ENCODE assay signal across 11 cellular contexts in the genomic region with DNA sequence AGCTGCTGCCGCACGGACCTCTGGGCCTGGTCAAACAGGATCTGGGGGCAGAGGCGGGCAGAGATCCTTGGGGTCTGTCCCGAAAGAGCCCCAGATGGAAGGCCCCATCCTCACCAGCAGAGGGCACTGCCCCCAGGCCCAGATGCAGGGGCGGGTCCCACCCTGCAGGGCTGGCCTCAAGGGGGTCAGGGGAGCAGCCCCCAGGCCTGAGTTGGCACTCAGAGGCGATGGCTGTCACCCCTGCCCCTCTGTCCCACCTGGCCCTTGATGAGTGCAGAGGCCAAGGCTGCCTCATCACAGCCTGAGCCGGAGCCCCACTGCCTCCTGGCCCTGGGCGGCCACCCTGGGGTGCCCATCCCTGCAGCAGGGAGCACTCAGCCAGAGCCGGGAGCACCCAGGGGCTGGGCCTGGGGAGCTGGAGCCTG. TPM values are rescaled to one million over a fixed set of nuclear protein-coding genes. Genes with fewer than 3 reads are reported as not detected.
A peak's percentile ranks its signal among the peaks of the same experiment; 100 is the strongest.
DNase-seq lines count a peak whose midpoint lies in the region; ATAC-seq and TF ChIP-seq lines count a peak whose summit lies in the region.
"Had no signal": no experiment of that assay in that cellular context is flagged by ENCODE, and none has a peak within 500 bp of the region (broad histone marks: within the 10 kb centered on the region; RNA-seq: fewer than 3 reads in every experiment).

No MANE protein-coding gene starts in this region.

- H3K9me3 Mint-ChIP-seq in chondrocyte (ENCODE audit: low read depth) = no peaks in the 10 kb centered on the region
- H3K9me3 Mint-ChIP-seq in neural crest cell = no peaks in the 10 kb centered on the region

- H2AK5ac ChIP-seq in IMR-90 (ENCODE audit: low read depth, low read length) = no peak overlapping the region

- no peak overlapping the region for H2BK120ac ChIP-seq in IMR-90 (ENCODE audit: low read depth, low read length)

- dilution Hi-C loops in IMR-90 (cut with HindIII; ENCODE audit: low sequenced_read_pairs, unreplicated experiment) = no loop called here

- TF ChIP-seq POLR2A in IMR-90 (IDR thresholded peaks at IDR 0.05; ENCODE audit: low read depth, low read length) = no peak

- H3K27ac ChIP-seq in DOHH2 (ENCODE audit: low read depth, low read length) = no peak overlapping the region
- no peak overlapping the region for H3K27ac ChIP-seq in IMR-90 (ENCODE audit: insufficient read depth, low read length)

- no peak overlapping the region for H3K9ac ChIP-seq in IMR-90 (ENCODE audit: low read depth, low read length)

- H3K27me3 Mint-ChIP-seq in chondrocyte (ENCODE audit: low read depth) (no peaks in the 10 kb centered on the region), neural crest cell (ENCODE audit: low read depth) (no peaks in the 10 kb centered on the region)

- no peak for ATAC-seq in IMR-90 (ENCODE audit: low read depth)
- ATAC-seq in GM21619 (IDR thresholded peaks at IDR 0.05; ENCODE audit: unreplicated experiment) = no peak
- ATAC-seq in GM18868 (IDR thresholded peaks at IDR 0.05; ENCODE audit: unreplicated experiment) = no peak
- no peak for ATAC-seq in stimulated activated naive CD8-positive, alpha-beta T cell treated with anti-CD3 and anti-CD28 coated beads, Interleukin-15, Interleukin-2, amounts not matched to agents 100 U/mL and 50 U/mL, for 24 hours

- H3K14ac ChIP-seq in IMR-90 (replicated peaks; ENCODE audit: low read depth, low read length) = no peak overlapping the region

- CTCF ChIA-PET in IMR-90 (lab: Yijun Ruan, JAX) = no interaction called here

- H3K36me3 ChIP-seq in DOHH2 (ENCODE audit: control insufficient read depth, low read length) (no peaks in the 10 kb centered on the region), IMR-90 (ENCODE audit: control insufficient read depth, insufficient read depth, low read length) (peaks cover 13% of the 10 kb centered on the region)

- H3K36me3 Mint-ChIP-seq in chondrocyte (ENCODE audit: low read depth) (no peaks in the 10 kb centered on the region), neural crest cell (ENCODE audit: low read depth) (no peaks in the 10 kb centered on the region)

- POLR2A ChIA-PET in IMR-90 (lab: Charles Lee; ENCODE audit: unreplicated experiment) = no interaction called here

- no peak overlapping the region for H2BK20ac ChIP-seq in IMR-90 (ENCODE audit: low read depth, low read length)

- H2BK5ac ChIP-seq in IMR-90 (ENCODE audit: low read depth, low read length, poor library complexity, severe bottlenecking) = no peak overlapping the region

- no peak overlapping the region for H4K8ac ChIP-seq in IMR-90 (ENCODE audit: low read depth in 2 of 2, low read length in 2 of 2)

- H2BK15ac ChIP-seq in IMR-90 (ENCODE audit: low read depth, low read length) = no peak overlapping the region

- no peak overlapping the region for H3K23ac ChIP-seq in IMR-90 (ENCODE audit: low read depth, low read length)

- H3K4ac ChIP-seq in IMR-90 (ENCODE audit: low read depth, low read length) = no peak overlapping the region

- no peak for DNase-seq in IMR-90
- DNase-seq in chondrocyte (ENCODE audit: low spot score) = no peak
- DNase-seq in neural crest cell (ENCODE audit: low read depth, low spot score) = no peak
- no peak for DNase-seq in stimulated activated naive CD8-positive, alpha-beta T cell treated with anti-CD3 and anti-CD28 coated beads, Interleukin-15, Interleukin-2, amounts not matched to agents 100 U/mL and 50 U/mL, for 24 hours
- DNase-seq: activated CD4-positive, CD25-positive, alpha-beta regulatory T cell; activated naive CD4-positive, alpha-beta T cell; NCI-H1048; stimulated activated CD4-positive, alpha-beta T cell treated with anti-CD3 and anti-CD28 coated beads, Interleukin-15, amount 100 ng/mL, for 24 hours had no signal

- no peak overlapping the region for H3K4me3 ChIP-seq in DOHH2 (ENCODE audit: low read length)
- H3K4me3 ChIP-seq in IMR-90 (ENCODE audit: insufficient read depth, low read depth, low read length) = no peak overlapping the region

- H3K4me1 Mint-ChIP-seq in chondrocyte (ENCODE audit: low read depth) (peaks cover 28% of the 10 kb centered on the region), neural crest cell (peaks cover 21% of the 10 kb centered on the region)

- TF ChIP-seq RAD21 in IMR-90 (IDR thresholded peaks at IDR 0.05; ENCODE audit: low read length) = 0 out of 2 replicates have a peak, but pooled peaks have one; percentile 6

- H3K4me3 Mint-ChIP-seq in chondrocyte (ENCODE audit: unreplicated experiment) = no peak overlapping the region
- no peak overlapping the region for H3K4me3 Mint-ChIP-seq in neural crest cell

- intact Hi-C loops in IMR-90 (cut with micrococcal nuclease) = no loop called here

- no TSS peak for BruUV-seq in IMR-90 (replicated peaks; lab: Mats Ljungman, UMichigan)

- H3K56ac ChIP-seq in IMR-90 (ENCODE audit: extremely low read depth, insufficient read depth, low read length) = no peak overlapping the region

- H4K91ac ChIP-seq in IMR-90 (ENCODE audit: insufficient read depth, low read depth, low read length) = no peak overlapping the region

- WGBS in IMR-90 (ENCODE audit: extremely low coverage in 2 of 2, insufficient read length in 1 of 2), 2 experiments = 85% methylated on average over 4 of the region's 9 CpGs; no CpG with 5 or more reads in 1 of the 2 experiments

- H3K4me1 ChIP-seq in DOHH2 (ENCODE audit: control insufficient read depth, low read length) = peaks cover 24% of the 10 kb centered on the region
- H3K4me1 ChIP-seq in IMR-90 (ENCODE audit: control insufficient read depth, insufficient read depth, low read length) = peaks cover 25% of the 10 kb centered on the region

- no peak overlapping the region for H2AFZ ChIP-seq in IMR-90 (replicated peaks; ENCODE audit: low read length, poor library complexity)

- no peak overlapping the region for H2AK9ac ChIP-seq in IMR-90 (replicated peaks; ENCODE audit: low read depth, low read length, poor library complexity)

- no peaks in the 10 kb centered on the region for H3K9me3 ChIP-seq in DOHH2 (ENCODE audit: control insufficient read depth, insufficient read depth, low read length)
- no peaks in the 10 kb centered on the region for H3K9me3 ChIP-seq in IMR-90 (ENCODE audit: control insufficient read depth, insufficient read depth, low read length)

- H3K9me2 ChIP-seq in DOHH2 (replicated peaks; ENCODE audit: control insufficient read depth, low read length) = no peaks in the 10 kb centered on the region

- no peaks in the 10 kb centered on the region for H3F3A ChIP-seq in DOHH2 (ENCODE audit: control insufficient read depth, insufficient read depth)

- H4K5ac ChIP-seq in IMR-90 (ENCODE audit: low read depth, low read length) = no peak overlapping the region

- H3K4me2 ChIP-seq in DOHH2 (ENCODE audit: low read length) (no peak overlapping the region), IMR-90 (ENCODE audit: low read depth, low read length) (no peak overlapping the region)

- in situ Hi-C loops in IMR-90 (cut with MboI; ENCODE audit: low sequenced_read_pairs) = no loop called here

- H3K18ac ChIP-seq in IMR-90 (ENCODE audit: low read depth, low read length) = no peak overlapping the region

- peak; percentile 81 for TF ChIP-seq CTCF in DOHH2 (IDR thresholded peaks at IDR 0.05; ENCODE audit: low read depth, low read length, poor library complexity, severe bottlenecking)
- peak; percentile 38; the same call in 1 of the 2 replicates for TF ChIP-seq CTCF in IMR-90 (conservative IDR thresholded peaks at IDR 0.05; ENCODE audit: low read depth, low read length)
- TF ChIP-seq CTCF in chondrocyte (IDR thresholded peaks at IDR 0.05) = peak; percentile 70
- peak; percentile 53 for TF ChIP-seq CTCF in neural crest cell (conservative IDR thresholded peaks at IDR 0.05)

- H4K20me1 ChIP-seq in DOHH2 (ENCODE audit: control insufficient read depth, insufficient read depth, low read depth, low read length) (no peaks in the 10 kb centered on the region), IMR-90 (ENCODE audit: insufficient read depth, low read length) (peaks cover 53% of the 10 kb centered on the region)

- H3K27ac Mint-ChIP-seq in chondrocyte (ENCODE audit: unreplicated experiment) (no peak overlapping the region), neural crest cell (ENCODE audit: unreplicated experiment) (no peak overlapping the region)

- peaks cover 16% of the 10 kb centered on the region for H3K79me2 ChIP-seq in DOHH2 (ENCODE audit: control insufficient read depth, low read length)

- peaks cover 3% of the 10 kb centered on the region for H3K9me1 ChIP-seq in IMR-90 (ENCODE audit: insufficient read depth, low read length)

- H3K27me3 ChIP-seq in DOHH2 (ENCODE audit: control insufficient read depth, low read length) (no peaks in the 10 kb centered on the region), IMR-90 (ENCODE audit: control insufficient read depth, insufficient read depth, low read length) (no peaks in the 10 kb centered on the region)

- peaks cover 3 to 50% of the 10 kb centered on the region in 2 experiments; a peak in 3 of 4 replicates for H3K79me1 ChIP-seq in IMR-90 (ENCODE audit: low read depth in 1 of 2, low read length in 2 of 2)

RNA-seq across cellular contexts. Expression of a gene that starts 5.7 kb away (rescaled TPM):
- total RNA-seq in IMR-90 (2012; rRNA removed) = 13.3 and 15.3 TPM in 2 replicates
- polyA plus RNA-seq in IMR-90 (2012; rRNA removed) = 58.2 and 75.2 TPM in 2 replicates
- polyA plus RNA-seq in IMR-90 (2012; cell fraction: cytosol; rRNA removed) = 27.8 and 31.6 TPM in 2 replicates
- polyA plus RNA-seq in IMR-90 (2012; cell fraction: nucleus; rRNA removed; ENCODE audit: low replicate concordance) = 477 and 1,309 TPM in 2 replicates
- total RNA-seq in chondrocyte = 51.9 to 77.5 TPM (median 57.5 TPM) in 3 replicates
- 111 and 124 TPM in 2 replicates for total RNA-seq in neural crest cell

RNA-seq across cellular contexts. Expression of a gene that starts 6.4 kb away (rescaled TPM):
- total RNA-seq in IMR-90 (2012; rRNA removed) = 10.9 and 13.3 TPM in 2 replicates
- 33.0 and 43.6 TPM in 2 replicates for polyA plus RNA-seq in IMR-90 (2012; rRNA removed)
- polyA plus RNA-seq in IMR-90 (2012; cell fraction: cytosol; rRNA removed) = 26.4 and 45.6 TPM in 2 replicates
- polyA plus RNA-seq in IMR-90 (2012; cell fraction: nucleus; rRNA removed; ENCODE audit: low replicate concordance) = 34.1 and 86.3 TPM in 2 replicates
- 21.6 to 22.3 TPM (median 22.1 TPM) in 3 replicates for total RNA-seq in chondrocyte
- 26.3 and 27.9 TPM in 2 replicates for total RNA-seq in neural crest cell

RNA-seq across cellular contexts. Expression of a gene that starts 21.8 kb away (rescaled TPM):
- total RNA-seq in IMR-90 (2012; rRNA removed) (0.18 and 0.28 TPM in 2 replicates), chondrocyte (6.6 to 7.4 TPM (median 6.7 TPM) in 3 replicates), neural crest cell (5.9 and 10.8 TPM in 2 replicates)
- polyA plus RNA-seq in IMR-90 (2012; rRNA removed) = 3.7 and 4.4 TPM in 2 replicates
- 1.7 and 3.1 TPM in 2 replicates for polyA plus RNA-seq in IMR-90 (2012; cell fraction: cytosol; rRNA removed)
- 45.3 and 115 TPM in 2 replicates for polyA plus RNA-seq in IMR-90 (2012; cell fraction: nucleus; rRNA removed; ENCODE audit: low replicate concordance)

RNA-seq across cellular contexts. Expression of a gene that starts 22.4 kb away (rescaled TPM):
- total RNA-seq in IMR-90 (2012; rRNA removed) (52.5 and 56.1 TPM in 2 replicates), chondrocyte (67.3 to 87.0 TPM (median 73.8 TPM) in 3 replicates), neural crest cell (137 and 160 TPM in 2 replicates)
- 123 and 134 TPM in 2 replicates for polyA plus RNA-seq in IMR-90 (2012; rRNA removed)
- 64.0 and 101 TPM in 2 replicates for polyA plus RNA-seq in IMR-90 (2012; cell fraction: cytosol; rRNA removed)
- polyA plus RNA-seq in IMR-90 (2012; cell fraction: nucleus; rRNA removed; ENCODE audit: low replicate concordance) = 495 and 1,105 TPM in 2 replicates

RNA-seq across cellular contexts. Expression of a gene that starts 22.6 kb away (rescaled TPM):
- total RNA-seq in IMR-90 (2012; rRNA removed) (2.7 and 3.1 TPM in 2 replicates), chondrocyte (19.4 to 23.3 TPM (median 23.1 TPM) in 3 replicates), neural crest cell (18.9 and 19.8 TPM in 2 replicates)
- polyA plus RNA-seq in IMR-90 (2012; rRNA removed) = 12.1 and 15.4 TPM in 2 replicates
- polyA plus RNA-seq in IMR-90 (2012; cell fraction: cytosol; rRNA removed) = 7.4 and 21.9 TPM in 2 replicates
- 5.6 and 16.7 TPM in 2 replicates for polyA plus RNA-seq in IMR-90 (2012; cell fraction: nucleus; rRNA removed; ENCODE audit: low replicate concordance)
